Comparison of ENCODE assay signal across 8 cellular contexts in the genomic region with DNA sequence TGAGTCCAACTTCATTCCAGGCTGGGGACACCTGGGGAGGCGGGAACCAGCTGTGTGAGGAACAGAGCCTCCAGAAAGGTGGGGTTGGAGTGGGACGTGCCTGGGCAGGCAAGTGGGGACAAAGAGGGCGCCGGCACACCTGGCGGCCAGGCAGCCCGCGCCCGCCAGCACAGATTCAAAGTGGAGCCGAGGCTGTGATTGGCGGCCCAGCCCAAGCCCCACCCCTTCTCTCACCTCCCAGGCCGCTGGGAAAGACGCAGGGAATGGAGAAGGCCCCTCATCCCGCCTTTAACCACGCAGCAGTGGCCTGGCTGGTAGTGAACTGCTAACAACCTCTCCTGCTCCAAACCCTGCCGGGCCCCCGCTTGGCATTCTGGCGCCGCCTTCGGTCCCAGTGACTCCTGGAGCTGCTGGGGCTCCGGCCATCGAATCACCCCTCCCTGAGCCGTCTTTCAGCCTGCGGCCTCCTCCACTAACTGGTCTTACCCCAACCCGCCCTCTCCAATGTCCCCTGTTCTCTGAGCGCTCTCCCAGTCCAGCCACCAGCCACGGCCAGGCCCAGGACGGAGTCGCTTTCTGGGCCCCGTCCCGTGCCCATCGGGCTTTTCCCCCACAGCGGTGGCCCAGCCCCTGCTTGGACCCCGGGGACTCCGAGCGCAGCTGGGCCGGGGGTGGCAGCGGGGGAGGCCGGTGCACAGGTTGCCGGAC. TPM values are rescaled to one million over a fixed set of nuclear protein-coding genes. Genes with fewer than 3 reads are reported as not detected.
DNase-seq lines count a peak whose midpoint lies in the region; ATAC-seq and TF ChIP-seq lines count a peak whose summit lies in the region.

No MANE protein-coding gene starts in this region.

- TF ChIP-seq CTCF in RWPE2 (IDR thresholded peaks at IDR 0.05; ENCODE audit: poor library complexity, severe bottlenecking) (no peak), foreskin fibroblast (IDR thresholded peaks at IDR 0.05; ENCODE audit: low read depth, low read length) (no peak), sigmoid colon (IDR thresholded peaks at IDR 0.05) (no peak)

- H3K36me3 ChIP-seq in RWPE2 (ENCODE audit: low read depth) (no peaks in the 10 kb centered on the region), sigmoid colon (no peaks in the 10 kb centered on the region)
- no peaks in the 10 kb centered on the region for H3K36me3 ChIP-seq in CD8-positive, alpha-beta memory T cell (ENCODE audit: insufficient read depth, low read length)

- TF ChIP-seq EP300 in sigmoid colon (IDR thresholded peaks at IDR 0.05) = no peak

- H3K27ac ChIP-seq in RWPE2 (ENCODE audit: poor library complexity, severe bottlenecking) = peak overlapping the region; percentile 93
- H3K27ac ChIP-seq in sigmoid colon = peak overlapping the region; percentile 89 to 97 (median 96)
- H3K27ac ChIP-seq in CD8-positive, alpha-beta memory T cell (ENCODE audit: low read depth, low read length) = no peak overlapping the region

- peaks cover 15% of the 10 kb centered on the region in 2 donors for H3K27me3 Mint-ChIP-seq in CD8-positive, alpha-beta memory T cell

- no peak for TF ChIP-seq POLR2A in sigmoid colon (IDR thresholded peaks at IDR 0.05)

- DNase-seq in Right ventricle myocardium inferior (ENCODE audit: missing footprints) (peak; percentile 72), left ventricle myocardium superior (no peak), RWPE2 (ENCODE audit: low spot score) (no peak), foreskin fibroblast (no peak), sigmoid colon (no peak)
- DNase-seq in CD8-positive, alpha-beta memory T cell = no peak

- H3K4me3 Mint-ChIP-seq in CD8-positive, alpha-beta memory T cell = peak overlapping the region in 1 of 7 donors; percentile 24

- H3K4me3 ChIP-seq in RWPE2 (ENCODE audit: severe bottlenecking) = peak overlapping the region; percentile 43
- H3K4me3 ChIP-seq in foreskin fibroblast (ENCODE audit: low read depth in 1 of 2, low read length in 2 of 2) = peak overlapping the region; percentile 45 to 49
- peak overlapping the region; percentile 35 to 57 (median 52) for H3K4me3 ChIP-seq in sigmoid colon
- no peak overlapping the region for H3K4me3 ChIP-seq in CD8-positive, alpha-beta memory T cell (ENCODE audit: low read length)

- H3K4me1 Mint-ChIP-seq in CD8-positive, alpha-beta memory T cell = peaks cover 2 to 9% (median 5%) of the 10 kb centered on the region in 3 donors

- POLR2A ChIA-PET in CD8-positive, alpha-beta memory T cell (lab: Charles Lee) = no interaction called here

- 24 to 48% methylated on average over 39 of the region's 39 CpGs for WGBS in sigmoid colon, 2 donors

- no peaks in the 10 kb centered on the region for H3K9me3 Mint-ChIP-seq in CD8-positive, alpha-beta memory T cell

- no peaks in the 10 kb centered on the region for H3K27me3 ChIP-seq in RWPE2 (ENCODE audit: insufficient read depth, poor library complexity, severe bottlenecking)
- no peaks in the 10 kb centered on the region for H3K27me3 ChIP-seq in sigmoid colon
- H3K27me3 ChIP-seq in CD8-positive, alpha-beta memory T cell (ENCODE audit: insufficient read depth, low read length, poor library complexity, severe bottlenecking) = peaks cover 8% of the 10 kb centered on the region

- no peaks in the 10 kb centered on the region for H3K36me3 Mint-ChIP-seq in CD8-positive, alpha-beta memory T cell

- ATAC-seq in Right ventricle myocardium inferior (no peak), left ventricle myocardium superior (no peak), RWPE2 (ENCODE audit: low read depth) (peak; percentile 69), GM18873 (IDR thresholded peaks at IDR 0.05; ENCODE audit: low FRiP score, unreplicated experiment) (no peak), GM19463 (IDR thresholded peaks at IDR 0.05; ENCODE audit: unreplicated experiment) (no peak)

- peak overlapping the region in 1 of 8 donors; percentile 81 for H3K27ac Mint-ChIP-seq in CD8-positive, alpha-beta memory T cell

- CTCF ChIA-PET in CD8-positive, alpha-beta memory T cell (lab: Charles Lee) = interaction anchor here (0.5 to 11.3 kb wide), 6 partner anchors 10 to 67 kb away, joined by 3 to 357 read pairs (median 4); no protein-coding TSS in a partner anchor

- H3K4me1 ChIP-seq in RWPE2 (ENCODE audit: insufficient read depth, poor library complexity, severe bottlenecking) (peaks cover 6% of the 10 kb centered on the region), sigmoid colon (peaks cover 0 to 24% (median 14%) of the 10 kb centered on the region in 4 donors)
- peaks cover 3% of the 10 kb centered on the region for H3K4me1 ChIP-seq in CD8-positive, alpha-beta memory T cell (ENCODE audit: insufficient read depth, low read length)

- intact Hi-C loops in Right ventricle myocardium inferior (cut with DNase I) (no loop called here), left ventricle myocardium superior (cut with micrococcal nuclease) (no loop called here), sigmoid colon (cut with DNase I) (loop anchor here (10.0 kb wide), 1 partner anchor 104 kb away; the partner anchor contains the start of genes COPS7B and PDE6D)

- no peaks in the 10 kb centered on the region for H3K9me3 ChIP-seq in RWPE2 (ENCODE audit: severe bottlenecking)
- H3K9me3 ChIP-seq in sigmoid colon = no peaks in the 10 kb centered on the region
- H3K9me3 ChIP-seq in CD8-positive, alpha-beta memory T cell (ENCODE audit: low read length) = no peaks in the 10 kb centered on the region

RNA-seq across cellular contexts. Expression of gene PTMA, which starts 27.9 kb away (rescaled TPM):
- total RNA-seq in Right ventricle myocardium inferior (264 TPM), left ventricle myocardium superior (207 TPM), sigmoid colon (1,000 to 10,000 TPM in 2 of 4 donors, 100 to 1,000 TPM in 2; 807 to 1,142 (median 1,007) TPM)
- 1,000 to 10,000 TPM; 1,787 to 2,683 (median 1,800) TPM for polyA plus RNA-seq in sigmoid colon
- total RNA-seq in CD8-positive, alpha-beta memory T cell = 1,000 to 10,000 TPM; 2,403 to 2,474 TPM
- polyA plus RNA-seq in CD8-positive, alpha-beta memory T cell = 1,830 TPM
